ENCODE assay signal across 9 cellular contexts in genomic region chr2:44152865-44153264, GRCh38.
"Had no signal": no experiment of that assay in that cellular context is flagged by ENCODE, and none has a peak within 500 bp of the region (broad histone marks: within the 10 kb centered on the region; RNA-seq: fewer than 3 reads in every experiment).

No MANE protein-coding gene starts in this region.

- ATAC-seq: HepG2, K562 had no signal

- H3K27ac Mint-ChIP-seq: IgD-negative memory B cell had no signal

- H3K27ac ChIP-seq: HL-60, KMS-11 had no signal

- H3K4me2 ChIP-seq: KMS-11 had no signal

- DNase-seq: IMR-90, KBM-7, KG1 had no signal

- H3K4me3 ChIP-seq: K562 had no signal

- H3K27me3 Mint-ChIP-seq: IgD-negative memory B cell had no signal

- H3K9ac ChIP-seq: KMS-11 had no signal

- FAIRE-seq: HepG2, HTR-8/SVneo, K562 had no signal
